In genomic region chr12:132534076-132534475, GRCh38 we compare ENCODE assay signal across 1 cellular context.
TF ChIP-seq lines count a peak whose summit lies in the region.

No MANE protein-coding gene starts in this region.

TF ChIP-seq in IMR-90, 13 proteins besides CTCF, POLR2A, EP300 and RAD21 (continued from another document):
- TF ChIP-seq ELK1 (IDR thresholded peaks at IDR 0.05; ENCODE audit: borderline replicate concordance, low read depth, low read length) (no peak), MAFK (IDR thresholded peaks at IDR 0.05; ENCODE audit: low read depth, low read length) (no peak), CEBPB (IDR thresholded peaks at IDR 0.05; ENCODE audit: low read depth, low read length) (no peak), SMC3 (IDR thresholded peaks at IDR 0.05; ENCODE audit: low read depth, low read length) (no peak), RCOR1 (IDR thresholded peaks at IDR 0.05; ENCODE audit: insufficient replicate concordance, low read length) (no peak), MXI1 (IDR thresholded peaks at IDR 0.05; ENCODE audit: borderline replicate concordance, low read depth, low read length) (no peak), FOS (IDR thresholded peaks at IDR 0.05; ENCODE audit: low read depth, low read length) (no peak), RFX5 (IDR thresholded peaks at IDR 0.05; ENCODE audit: low read depth, low read length) (no peak), BHLHE40 (IDR thresholded peaks at IDR 0.05; ENCODE audit: low read depth, low read length) (no peak), NFE2L2 (IDR thresholded peaks at IDR 0.05; ENCODE audit: low read depth, low read length) (no peak)
